13 cellular contexts compared by ENCODE assay signal in the genomic region with DNA sequence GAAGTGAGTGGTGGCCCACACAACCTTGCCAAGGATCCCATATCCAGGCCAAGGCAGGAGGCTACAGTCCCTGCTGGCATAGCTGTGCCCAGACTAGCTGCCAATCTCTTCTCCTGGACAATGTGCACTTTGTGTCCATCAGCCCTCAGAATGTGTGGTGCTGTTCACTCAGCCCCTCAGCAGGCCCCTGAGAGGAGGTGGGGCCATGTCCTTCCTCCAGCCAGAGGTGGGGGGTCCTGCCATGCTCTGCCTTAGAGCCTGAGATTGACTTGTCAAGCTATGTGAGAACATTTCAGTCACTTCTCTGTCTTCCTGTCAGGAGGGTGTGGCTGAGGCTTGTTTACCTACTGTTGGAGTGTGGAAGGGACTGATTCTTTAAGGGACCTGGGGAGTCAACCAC. TPM values are rescaled to one million over a fixed set of nuclear protein-coding genes. Genes with fewer than 3 reads are reported as not detected.
DNase-seq lines count a peak whose midpoint lies in the region; ATAC-seq and TF ChIP-seq lines count a peak whose summit lies in the region.
"Had no signal": no experiment of that assay in that cellular context is flagged by ENCODE, and none has a peak within 500 bp of the region (broad histone marks: within the 10 kb centered on the region; RNA-seq: fewer than 3 reads in every experiment).

No MANE protein-coding gene starts in this region.

- H3K9me3 Mint-ChIP-seq in activated CD8-positive, alpha-beta T cell treated with anti-CD3 and anti-CD28 coated beads for 36 hours = peaks cover 1% of the 10 kb centered on the region

- H3K4me3 ChIP-seq in left ventricle myocardium inferior = peak overlapping the region; percentile 39
- peak overlapping the region; percentile 52 for H3K4me3 ChIP-seq in lower lobe of right lung
- H3K4me3 ChIP-seq in transverse colon = peak overlapping the region in 1 of 4 donors; percentile 12

- no peak for TF ChIP-seq EP300 in transverse colon (IDR thresholded peaks at IDR 0.05; ENCODE audit: low read depth)

- H3K36me3 ChIP-seq in left ventricle myocardium inferior = no peaks in the 10 kb centered on the region
- H3K36me3 ChIP-seq in lower lobe of right lung = no peaks in the 10 kb centered on the region
- H3K36me3 ChIP-seq in transverse colon = no peaks in the 10 kb centered on the region

- H3K4me3 Mint-ChIP-seq in activated CD8-positive, alpha-beta T cell treated with anti-CD3 and anti-CD28 coated beads for 36 hours = peak overlapping the region; percentile 50

- no peak for TF ChIP-seq CTCF in left ventricle myocardium inferior (IDR thresholded peaks at IDR 0.05; ENCODE audit: borderline replicate concordance)
- no peak for TF ChIP-seq CTCF in activated CD8-positive, alpha-beta T cell treated with anti-CD3 and anti-CD28 coated beads for 36 hours (IDR thresholded peaks at IDR 0.05)
- no peak for TF ChIP-seq CTCF in lower lobe of right lung (IDR thresholded peaks at IDR 0.05)
- no peak for TF ChIP-seq CTCF in transverse colon (IDR thresholded peaks at IDR 0.05)

- H3K27me3 ChIP-seq in left ventricle myocardium inferior (ENCODE audit: low read depth) (no peaks in the 10 kb centered on the region), lower lobe of right lung (ENCODE audit: low read depth) (no peaks in the 10 kb centered on the region), transverse colon (no peaks in the 10 kb centered on the region)

- in situ Hi-C loops in transverse colon (cut with MboI; ENCODE audit: low pct_ligation_motif_present in 1 of 4, low pct_unique_long_range_greater_than_20kb in 1 of 4, low sequenced_read_pairs in 3 of 4) = no loop called here

- ATAC-seq in Right ventricle myocardium inferior (no peak), lower lobe of right lung (peak; percentile 33 to 42), GM21447 (IDR thresholded peaks at IDR 0.05; ENCODE audit: unreplicated experiment) (no peak)
- no peak for ATAC-seq in activated CD8-positive, alpha-beta T cell treated with anti-CD3 and anti-CD28 coated beads for 36 hours
- ATAC-seq: Panc1 had no signal

- H3K9me3 ChIP-seq in left ventricle myocardium inferior (replicated peaks) = no peaks in the 10 kb centered on the region
- H3K9me3 ChIP-seq in lower lobe of right lung = no peaks in the 10 kb centered on the region
- H3K9me3 ChIP-seq in transverse colon = no peaks in the 10 kb centered on the region

- TF ChIP-seq POLR2A in transverse colon (IDR thresholded peaks at IDR 0.05) = no peak

- peak overlapping the region; percentile 23 for H3K27ac ChIP-seq in left ventricle myocardium inferior (replicated peaks)
- H3K27ac ChIP-seq in lower lobe of right lung = peak overlapping the region; percentile 77
- peak overlapping the region; percentile 41 to 67 (median 53) for H3K27ac ChIP-seq in transverse colon

- peaks cover 2% of the 10 kb centered on the region for H3K27me3 Mint-ChIP-seq in activated CD8-positive, alpha-beta T cell treated with anti-CD3 and anti-CD28 coated beads for 36 hours

- intact Hi-C loops in left ventricle myocardium inferior (cut with micrococcal nuclease) (no loop called here), Right ventricle myocardium inferior (cut with DNase I) (no loop called here), lower lobe of right lung (cut with DNase I) (no loop called here), transverse colon (cut with DNase I; ENCODE audit: low total_unique reads) (no loop called here)
- intact Hi-C loops in activated CD8-positive, alpha-beta T cell treated with anti-CD3 and anti-CD28 coated beads for 36 hours (cut with micrococcal nuclease) = no loop called here

- CTCF ChIA-PET in activated CD8-positive, alpha-beta T cell treated with anti-CD3 and anti-CD28 coated beads for 36 hours (lab: Charles Lee) = interaction anchor here (0.8 to 2.0 kb wide), 3 partner anchors 9 to 44 kb away, joined by 4 to 13 read pairs (median 9); no protein-coding TSS in a partner anchor

- H3K36me3 Mint-ChIP-seq in activated CD8-positive, alpha-beta T cell treated with anti-CD3 and anti-CD28 coated beads for 36 hours (ENCODE audit: low read depth) = no peaks in the 10 kb centered on the region

- peaks cover 46% of the 10 kb centered on the region for H3K4me1 Mint-ChIP-seq in activated CD8-positive, alpha-beta T cell treated with anti-CD3 and anti-CD28 coated beads for 36 hours (ENCODE audit: low read depth)

- H3K27ac Mint-ChIP-seq in activated CD8-positive, alpha-beta T cell treated with anti-CD3 and anti-CD28 coated beads for 36 hours = no peak overlapping the region

- H3K4me1 ChIP-seq in left ventricle myocardium inferior = no peaks in the 10 kb centered on the region
- H3K4me1 ChIP-seq in lower lobe of right lung = peaks cover 13% of the 10 kb centered on the region
- peaks cover 0 to 27% (median 9%) of the 10 kb centered on the region in 4 donors for H3K4me1 ChIP-seq in transverse colon

- POLR2A ChIA-PET in activated CD8-positive, alpha-beta T cell treated with anti-CD3 and anti-CD28 coated beads for 36 hours (lab: Charles Lee) = interaction anchor here (3.0 kb wide), 1 partner anchor 21 kb away, joined by 19 read pairs; no protein-coding TSS in a partner anchor

- no peak for DNase-seq in left ventricle myocardium inferior
- DNase-seq in Right ventricle myocardium inferior (ENCODE audit: missing footprints) = no peak
- DNase-seq in activated CD8-positive, alpha-beta T cell treated with anti-CD3 and anti-CD28 coated beads for 36 hours = no peak
- DNase-seq in lower lobe of right lung = no peak
- DNase-seq in transverse colon = peak; percentile 39
- no peak for DNase-seq in NCI-H2171 (lab: John Stamatoyannopoulos, UW)
- DNase-seq in H4 (ENCODE audit: low spot score) = no peak
- DNase-seq: activated gamma-delta T cell; NCI-H187; stimulated activated CD4-positive, alpha-beta T cell treated with anti-CD3 and anti-CD28 coated beads, Interleukin-2, amount 100 ng/mL, for 24 hours; trophoblast cell had no signal

RNA-seq across cellular contexts. Expression of gene NCF2, which starts 1.4 kb away (rescaled TPM):
- 4.5 TPM for total RNA-seq in left ventricle myocardium inferior
- total RNA-seq in Right ventricle myocardium inferior = 6.7 TPM
- 1 to 10 TPM; 4.2 to 4.7 TPM for total RNA-seq in activated CD8-positive, alpha-beta T cell treated with anti-CD3 and anti-CD28 coated beads for 36 hours
- total RNA-seq in lower lobe of right lung = 211 TPM
- 10 to 100 TPM in 1 of 4 donors, 1 to 10 TPM in 3; 3.8 to 12.7 (median 5.6) TPM for total RNA-seq in transverse colon
- total RNA-seq in H4 (2014; rRNA removed; shearing (Covaris generic)) = 4.1 and 10.2 TPM in 2 replicates

RNA-seq across cellular contexts. Expression of gene ARPC5, which starts 46.8 kb away (rescaled TPM):
- total RNA-seq in left ventricle myocardium inferior (33.6 TPM), Right ventricle myocardium inferior (40.2 TPM), lower lobe of right lung (191 TPM), transverse colon (100 to 1,000 TPM in 1 of 4 donors, 10 to 100 TPM in 3; 22.7 to 123 (median 74.1) TPM)
- 100 to 1,000 TPM; 128 to 134 TPM for total RNA-seq in activated CD8-positive, alpha-beta T cell treated with anti-CD3 and anti-CD28 coated beads for 36 hours
- total RNA-seq in H4 (2014; rRNA removed; shearing (Covaris generic)) = 118 and 158 TPM in 2 replicates

Comparison
In these comparisons a context has a peak if more than half of its experiments do, and no peak if none do; other contexts are left out.
1. H3K27ac ChIP-seq: peak in every context shown above with its lines; median percentile 77 in lower lobe of right lung; 53 in transverse colon; 23 in left ventricle myocardium inferior.
2. ATAC-seq: peak in lower lobe of right lung (2 of 2); none in Right ventricle myocardium inferior (single experiment), activated CD8-positive, alpha-beta T cell treated with anti-CD3 and anti-CD28 coated beads for 36 hours (single experiment) and GM21447 (single experiment).
3. RNA of gene NCF2, which starts 1.4 kb away (total RNA-seq): 211 TPM in lower lobe of right lung (single experiment); 4.1 to 10.2 TPM in H4, 6.7 TPM in Right ventricle myocardium inferior (single experiment), 3.8 to 12.7 TPM in transverse colon, 4.2 to 4.7 TPM in activated CD8-positive, alpha-beta T cell treated with anti-CD3 and anti-CD28 coated beads for 36 hours and 4.5 TPM in left ventricle myocardium inferior (single experiment); every median in the first group is over 10 times any median in the second.